Comparison of ENCODE assay signal across 2 cellular contexts in genomic region chr19:17830567-17831418, GRCh38.
TF ChIP-seq lines count a peak whose summit lies in the region.

No MANE protein-coding gene starts in this region.

TF ChIP-seq in HEK293, 187 proteins besides CTCF, POLR2A, EP300 and RAD21 (continued from another document and continues in another):
- peak; percentile 76; the same call in 1 of the 2 replicates for TF ChIP-seq ZNF76 (tag by site-specific recombination; IDR thresholded peaks at IDR 0.05; ENCODE audit: borderline replicate concordance, low read depth)
- TF ChIP-seq ZNF341 (tag by site-specific recombination; IDR thresholded peaks at IDR 0.05; ENCODE audit: low read depth) = peak; percentile 97
- TF ChIP-seq ZNF488 (tag by site-specific recombination; IDR thresholded peaks at IDR 0.05) = no peak
- no peak for TF ChIP-seq ZSCAN30 (tag by site-specific recombination; IDR thresholded peaks at IDR 0.05)
- TF ChIP-seq ZBTB1 (tag by site-specific recombination; IDR thresholded peaks at IDR 0.05) = no peak
- TF ChIP-seq RBAK (tag by site-specific recombination; IDR thresholded peaks at IDR 0.05) = no peak
- no peak for TF ChIP-seq ZNF580 (tag by site-specific recombination; IDR thresholded peaks at IDR 0.05)
- peak; percentile 61; the same call in 1 of the 2 replicates for TF ChIP-seq ZBTB10 (tag by site-specific recombination; IDR thresholded peaks at IDR 0.05)
- no peak for TF ChIP-seq ZXDB (tag by site-specific recombination; IDR thresholded peaks at IDR 0.05)
- TF ChIP-seq, protein P1, sequence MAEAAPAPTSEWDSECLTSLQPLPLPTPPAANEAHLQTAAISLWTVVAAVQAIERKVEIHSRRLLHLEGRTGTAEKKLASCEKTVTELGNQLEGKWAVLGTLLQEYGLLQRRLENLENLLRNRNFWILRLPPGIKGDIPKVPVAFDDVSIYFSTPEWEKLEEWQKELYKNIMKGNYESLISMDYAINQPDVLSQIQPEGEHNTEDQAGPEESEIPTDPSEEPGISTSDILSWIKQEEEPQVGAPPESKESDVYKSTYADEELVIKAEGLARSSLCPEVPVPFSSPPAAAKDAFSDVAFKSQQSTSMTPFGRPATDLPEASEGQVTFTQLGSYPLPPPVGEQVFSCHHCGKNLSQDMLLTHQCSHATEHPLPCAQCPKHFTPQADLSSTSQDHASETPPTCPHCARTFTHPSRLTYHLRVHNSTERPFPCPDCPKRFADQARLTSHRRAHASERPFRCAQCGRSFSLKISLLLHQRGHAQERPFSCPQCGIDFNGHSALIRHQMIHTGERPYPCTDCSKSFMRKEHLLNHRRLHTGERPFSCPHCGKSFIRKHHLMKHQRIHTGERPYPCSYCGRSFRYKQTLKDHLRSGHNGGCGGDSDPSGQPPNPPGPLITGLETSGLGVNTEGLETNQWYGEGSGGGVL (tag by site-specific recombination; IDR thresholded peaks at IDR 0.05) = no peak; the same call in 1 of the 2 replicates
- no peak for TF ChIP-seq ZNF610 (tag by site-specific recombination; IDR thresholded peaks at IDR 0.05; ENCODE audit: borderline replicate concordance)
- TF ChIP-seq ZNF157 (tag by site-specific recombination; IDR thresholded peaks at IDR 0.05) = no peak
- no peak for TF ChIP-seq ZSCAN18 (tag by site-specific recombination; IDR thresholded peaks at IDR 0.05)
- TF ChIP-seq BCL11A (tag by site-specific recombination; IDR thresholded peaks at IDR 0.05; ENCODE audit: low read depth) = no peak; the same call in 1 of the 2 replicates
- peak; percentile 60; the same call in 1 of the 2 replicates for TF ChIP-seq ZBTB17 (tag by site-specific recombination; IDR thresholded peaks at IDR 0.05)
- TF ChIP-seq PATZ1 (tag by site-specific recombination; IDR thresholded peaks at IDR 0.05) = peak; percentile 92
- TF ChIP-seq ZNF138 (tag by site-specific recombination; IDR thresholded peaks at IDR 0.05; ENCODE audit: borderline replicate concordance) = no peak
- TF ChIP-seq ZNF2 (tag by site-specific recombination; IDR thresholded peaks at IDR 0.05) = no peak

TF ChIP-seq in K562, 482 proteins besides CTCF, POLR2A, EP300 and RAD21 (continued from another document):
- no peak for TF ChIP-seq ZNF644 (tag; IDR thresholded peaks at IDR 0.05; ENCODE audit: low read depth)
- TF ChIP-seq PHF8 (IDR thresholded peaks at IDR 0.05; ENCODE audit: borderline replicate concordance, low read length) = peak; percentile 38; the same call in 1 of the 2 replicates
- TF ChIP-seq THRAP3 (IDR thresholded peaks at IDR 0.05; ENCODE audit: borderline replicate concordance) = no peak
- TF ChIP-seq TAF1 (IDR thresholded peaks at IDR 0.05; ENCODE audit: control insufficient read depth, extremely low read depth, insufficient read depth, low read length, severe bottlenecking) = no peak
- no peak for TF ChIP-seq IFI16 (CRISPR knock-in tag; IDR thresholded peaks at IDR 0.05)
- TF ChIP-seq BACH1 (tag; IDR thresholded peaks at IDR 0.05) = no peak
- TF ChIP-seq TSC22D4 (tag; IDR thresholded peaks at IDR 0.05) = 0 out of 2 replicates have a peak, but pooled peaks have one; percentile 26
- TF ChIP-seq NRF1 (conservative IDR thresholded peaks at IDR 0.05 in 1 of 2, IDR thresholded peaks at IDR 0.05 in 1 of 2) = peak; percentile 8 to 38; a peak in 2 of 4 replicates
- no peak for TF ChIP-seq ID3 (CRISPR knock-in tag; IDR thresholded peaks at IDR 0.05)
- no peak for TF ChIP-seq ID3 (tag; IDR thresholded peaks at IDR 0.05)
- TF ChIP-seq SMAD4 (CRISPR knock-in tag; conservative IDR thresholded peaks at IDR 0.05) = no peak
- no peak for TF ChIP-seq POLR3A (IDR thresholded peaks at IDR 0.05; ENCODE audit: borderline replicate concordance, extremely low read depth, insufficient read depth, insufficient read length)
- no peak for TF ChIP-seq MCM3 (IDR thresholded peaks at IDR 0.05)
- TF ChIP-seq, protein P2, sequence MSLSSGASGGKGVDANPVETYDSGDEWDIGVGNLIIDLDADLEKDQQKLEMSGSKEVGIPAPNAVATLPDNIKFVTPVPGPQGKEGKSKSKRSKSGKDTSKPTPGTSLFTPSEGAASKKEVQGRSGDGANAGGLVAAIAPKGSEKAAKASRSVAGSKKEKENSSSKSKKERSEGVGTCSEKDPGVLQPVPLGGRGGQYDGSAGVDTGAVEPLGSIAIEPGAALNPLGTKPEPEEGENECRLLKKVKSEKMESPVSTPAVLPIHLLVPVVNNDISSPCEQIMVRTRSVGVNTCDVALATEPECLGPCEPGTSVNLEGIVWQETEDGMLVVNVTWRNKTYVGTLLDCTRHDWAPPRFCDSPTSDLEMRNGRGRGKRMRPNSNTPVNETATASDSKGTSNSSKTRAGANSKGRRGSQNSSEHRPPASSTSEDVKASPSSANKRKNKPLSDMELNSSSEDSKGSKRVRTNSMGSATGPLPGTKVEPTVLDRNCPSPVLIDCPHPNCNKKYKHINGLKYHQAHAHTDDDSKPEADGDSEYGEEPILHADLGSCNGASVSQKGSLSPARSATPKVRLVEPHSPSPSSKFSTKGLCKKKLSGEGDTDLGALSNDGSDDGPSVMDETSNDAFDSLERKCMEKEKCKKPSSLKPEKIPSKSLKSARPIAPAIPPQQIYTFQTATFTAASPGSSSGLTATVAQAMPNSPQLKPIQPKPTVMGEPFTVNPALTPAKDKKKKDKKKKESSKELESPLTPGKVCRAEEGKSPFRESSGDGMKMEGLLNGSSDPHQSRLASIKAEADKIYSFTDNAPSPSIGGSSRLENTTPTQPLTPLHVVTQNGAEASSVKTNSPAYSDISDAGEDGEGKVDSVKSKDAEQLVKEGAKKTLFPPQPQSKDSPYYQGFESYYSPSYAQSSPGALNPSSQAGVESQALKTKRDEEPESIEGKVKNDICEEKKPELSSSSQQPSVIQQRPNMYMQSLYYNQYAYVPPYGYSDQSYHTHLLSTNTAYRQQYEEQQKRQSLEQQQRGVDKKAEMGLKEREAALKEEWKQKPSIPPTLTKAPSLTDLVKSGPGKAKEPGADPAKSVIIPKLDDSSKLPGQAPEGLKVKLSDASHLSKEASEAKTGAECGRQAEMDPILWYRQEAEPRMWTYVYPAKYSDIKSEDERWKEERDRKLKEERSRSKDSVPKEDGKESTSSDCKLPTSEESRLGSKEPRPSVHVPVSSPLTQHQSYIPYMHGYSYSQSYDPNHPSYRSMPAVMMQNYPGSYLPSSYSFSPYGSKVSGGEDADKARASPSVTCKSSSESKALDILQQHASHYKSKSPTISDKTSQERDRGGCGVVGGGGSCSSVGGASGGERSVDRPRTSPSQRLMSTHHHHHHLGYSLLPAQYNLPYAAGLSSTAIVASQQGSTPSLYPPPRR (CRISPR knock-in tag; IDR thresholded peaks at IDR 0.05; ENCODE audit: borderline replicate concordance) = no peak
- TF ChIP-seq TARDBP (IDR thresholded peaks at IDR 0.05) = no peak
- 0 out of 4 replicates have a peak, but pooled peaks of 1 of the 2 experiments have one; percentile 42 for TF ChIP-seq MAZ (CRISPR knock-in tag; conservative IDR thresholded peaks at IDR 0.05 in 1 of 2, IDR thresholded peaks at IDR 0.05 in 1 of 2)
- no peak for TF ChIP-seq TFE3 (CRISPR knock-in tag; IDR thresholded peaks at IDR 0.05)
- TF ChIP-seq ZNF24 (IDR thresholded peaks at IDR 0.05) = no peak
- TF ChIP-seq BRCA1 (IDR thresholded peaks at IDR 0.05) = no peak
- no peak for TF ChIP-seq BRCA1 (CRISPR knock-in tag; IDR thresholded peaks at IDR 0.05)
- no peak for TF ChIP-seq ZEB2 (IDR thresholded peaks at IDR 0.05)
- no peak for TF ChIP-seq ZFX (CRISPR knock-in tag; IDR thresholded peaks at IDR 0.05)
- TF ChIP-seq ILF3 (IDR thresholded peaks at IDR 0.05; ENCODE audit: borderline replicate concordance) = no peak
- TF ChIP-seq, protein P3, sequence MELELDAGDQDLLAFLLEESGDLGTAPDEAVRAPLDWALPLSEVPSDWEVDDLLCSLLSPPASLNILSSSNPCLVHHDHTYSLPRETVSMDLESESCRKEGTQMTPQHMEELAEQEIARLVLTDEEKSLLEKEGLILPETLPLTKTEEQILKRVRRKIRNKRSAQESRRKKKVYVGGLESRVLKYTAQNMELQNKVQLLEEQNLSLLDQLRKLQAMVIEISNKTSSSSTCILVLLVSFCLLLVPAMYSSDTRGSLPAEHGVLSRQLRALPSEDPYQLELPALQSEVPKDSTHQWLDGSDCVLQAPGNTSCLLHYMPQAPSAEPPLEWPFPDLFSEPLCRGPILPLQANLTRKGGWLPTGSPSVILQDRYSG (tag; conservative IDR thresholded peaks at IDR 0.05; ENCODE audit: low read depth) = no peak
- TF ChIP-seq HEY1 (CRISPR knock-in tag; IDR thresholded peaks at IDR 0.05; ENCODE audit: borderline replicate concordance) = no peak
- no peak for TF ChIP-seq PML (IDR thresholded peaks at IDR 0.05; ENCODE audit: low read length)
- no peak for TF ChIP-seq RUNX1 (IDR thresholded peaks at IDR 0.05; ENCODE audit: low read depth)
- no peak for TF ChIP-seq CTCFL (IDR thresholded peaks at IDR 0.05; ENCODE audit: borderline replicate concordance, insufficient read depth, low read depth, low read length, poor library complexity, severe bottlenecking)
- TF ChIP-seq, protein P4, sequence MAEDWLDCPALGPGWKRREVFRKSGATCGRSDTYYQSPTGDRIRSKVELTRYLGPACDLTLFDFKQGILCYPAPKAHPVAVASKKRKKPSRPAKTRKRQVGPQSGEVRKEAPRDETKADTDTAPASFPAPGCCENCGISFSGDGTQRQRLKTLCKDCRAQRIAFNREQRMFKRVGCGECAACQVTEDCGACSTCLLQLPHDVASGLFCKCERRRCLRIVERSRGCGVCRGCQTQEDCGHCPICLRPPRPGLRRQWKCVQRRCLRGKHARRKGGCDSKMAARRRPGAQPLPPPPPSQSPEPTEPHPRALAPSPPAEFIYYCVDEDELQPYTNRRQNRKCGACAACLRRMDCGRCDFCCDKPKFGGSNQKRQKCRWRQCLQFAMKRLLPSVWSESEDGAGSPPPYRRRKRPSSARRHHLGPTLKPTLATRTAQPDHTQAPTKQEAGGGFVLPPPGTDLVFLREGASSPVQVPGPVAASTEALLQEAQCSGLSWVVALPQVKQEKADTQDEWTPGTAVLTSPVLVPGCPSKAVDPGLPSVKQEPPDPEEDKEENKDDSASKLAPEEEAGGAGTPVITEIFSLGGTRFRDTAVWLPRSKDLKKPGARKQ (CRISPR knock-in tag; IDR thresholded peaks at IDR 0.05) = no peak
- TF ChIP-seq TFAP4 (CRISPR knock-in tag; IDR thresholded peaks at IDR 0.05; ENCODE audit: borderline replicate concordance) = peak; percentile 41; the same call in 1 of the 2 replicates
- TF ChIP-seq PHB (CRISPR knock-in tag; IDR thresholded peaks at IDR 0.05) = no peak
